ENCODE assay signal across 21 cellular contexts in the genomic region with DNA sequence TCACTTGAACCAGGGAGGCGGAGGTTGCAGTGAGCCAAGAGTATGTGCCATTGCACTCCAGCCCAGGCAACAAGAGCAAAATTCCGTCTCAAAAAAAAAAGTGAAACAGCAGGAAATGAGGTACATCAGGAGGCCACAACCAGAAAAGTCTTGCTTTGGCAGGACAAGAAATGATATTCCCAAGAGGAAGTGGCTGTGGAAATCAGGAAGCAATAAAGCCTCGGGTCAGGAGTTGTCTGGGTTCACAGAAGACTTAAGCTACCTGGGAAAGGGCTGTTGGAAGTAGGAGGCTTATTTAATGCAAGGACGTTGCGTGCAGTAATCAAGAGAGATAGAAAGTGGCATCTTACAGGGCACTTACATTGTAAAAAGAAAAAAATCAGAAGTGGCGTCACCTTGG. TPM values are rescaled to one million over a fixed set of nuclear protein-coding genes. Genes with fewer than 3 reads are reported as not detected.
A peak's percentile ranks its signal among the peaks of the same experiment; 100 is the strongest.
DNase-seq lines count a peak whose midpoint lies in the region; ATAC-seq, FAIRE-seq and TF ChIP-seq lines count a peak whose summit lies in the region.
"Had no signal": no experiment of that assay in that cellular context is flagged by ENCODE, and none has a peak within 500 bp of the region (broad histone marks: within the 10 kb centered on the region; RNA-seq: fewer than 3 reads in every experiment).

No MANE protein-coding gene starts in this region.

- H3K27me3 Mint-ChIP-seq in T-helper 2 cell treated with Interferon-gamma antibody and Interleukin-4, amounts not matched to agents 5 μg/mL and 100 μg/mL, for 36 hours (ENCODE audit: low read depth), result no peaks in the 10 kb centered on the region
- H3K27me3 Mint-ChIP-seq in CD4-positive, CD25-positive, alpha-beta regulatory T cell, result no peaks in the 10 kb centered on the region
- H3K27me3 Mint-ChIP-seq in activated CD8-positive, alpha-beta T cell treated with anti-CD3 and anti-CD28 coated beads, Interleukin-2, amount 10 ng/mL, durations not matched to agents 7 days and 5 days (ENCODE audit: low read depth), result no peaks in the 10 kb centered on the region
- H3K27me3 Mint-ChIP-seq: memory B cell had no signal

- H3K36me3 Mint-ChIP-seq in T-helper 2 cell treated with Interferon-gamma antibody and Interleukin-4, amounts not matched to agents 5 μg/mL and 100 μg/mL, for 36 hours (ENCODE audit: low read depth), result peaks cover 5% of the 10 kb centered on the region
- H3K36me3 Mint-ChIP-seq in CD4-positive, CD25-positive, alpha-beta regulatory T cell, result no peaks in the 10 kb centered on the region
- no peaks in the 10 kb centered on the region for H3K36me3 Mint-ChIP-seq in activated CD8-positive, alpha-beta T cell treated with anti-CD3 and anti-CD28 coated beads, Interleukin-2, amount 10 ng/mL, durations not matched to agents 7 days and 5 days (ENCODE audit: low read depth)
- H3K36me3 Mint-ChIP-seq: memory B cell had no signal

- no peaks in the 10 kb centered on the region for H3K27me3 ChIP-seq in CD4-positive, CD25-positive, alpha-beta regulatory T cell (ENCODE audit: control insufficient read depth, insufficient read depth, low read length)
- no peaks in the 10 kb centered on the region for H3K27me3 ChIP-seq in pancreas
- H3K27me3 ChIP-seq: upper lobe of right lung had no signal

- peak overlapping the region; percentile 85 for H3K27ac Mint-ChIP-seq in T-helper 2 cell treated with Interferon-gamma antibody and Interleukin-4, amounts not matched to agents 5 μg/mL and 100 μg/mL, for 36 hours
- H3K27ac Mint-ChIP-seq in CD4-positive, CD25-positive, alpha-beta regulatory T cell, result peak overlapping the region; percentile 91 to 99 (median 96)
- peak overlapping the region; percentile 97 for H3K27ac Mint-ChIP-seq in activated CD8-positive, alpha-beta T cell treated with anti-CD3 and anti-CD28 coated beads, Interleukin-2, amount 10 ng/mL, durations not matched to agents 7 days and 5 days
- H3K27ac Mint-ChIP-seq: dendritic cell treated with granulocyte-macrophage colony-stimulating factor and Interleukin-4, amounts not matched to agents 40 ng/mL and 50 ng/mL, for 4 days; GM23338; nephron progenitor cell had no signal

- H3K9me3 ChIP-seq in CD4-positive, CD25-positive, alpha-beta regulatory T cell (ENCODE audit: control insufficient read depth in 2 of 2, low read length in 2 of 2), result no peaks in the 10 kb centered on the region
- no peaks in the 10 kb centered on the region for H3K9me3 ChIP-seq in mucosa of descending colon
- H3K9me3 ChIP-seq in pancreas, result no peaks in the 10 kb centered on the region
- H3K9me3 ChIP-seq: upper lobe of right lung had no signal

- CTCF ChIA-PET in activated CD8-positive, alpha-beta T cell treated with anti-CD3 and anti-CD28 coated beads, Interleukin-2, amount 10 ng/mL, durations not matched to agents 7 days and 5 days (lab: Charles Lee), result interaction anchor here (0.8 to 5.5 kb wide), 3 partner anchors 16 to 242 kb away, joined by 3 to 59 read pairs (median 3); no protein-coding TSS in a partner anchor

- intact Hi-C loops in mucosa of descending colon (cut with DNase I, micrococcal nuclease) (no loop called here), pancreas (cut with DNase I) (no loop called here)

- TF ChIP-seq CTCF in mucosa of descending colon (IDR thresholded peaks at IDR 0.05) (no peak), pancreas (IDR thresholded peaks at IDR 0.05) (no peak)

- no peak overlapping the region for H3K4me3 ChIP-seq in CD4-positive, CD25-positive, alpha-beta regulatory T cell (ENCODE audit: low read depth, low read length)
- no peak overlapping the region for H3K4me3 ChIP-seq in mucosa of descending colon
- no peak overlapping the region for H3K4me3 ChIP-seq in pancreas
- H3K4me3 ChIP-seq: GM23338, PC-9, upper lobe of right lung had no signal

- no peak for DNase-seq in T-helper 2 cell treated with Interferon-gamma antibody and Interleukin-4, amounts not matched to agents 5 μg/mL and 100 μg/mL, for 36 hours (ENCODE audit: low spot score)
- DNase-seq in T-helper 2 cell (no peak), mucosa of descending colon (no peak), pancreas (no peak), caudate nucleus (lab: John Stamatoyannopoulos, UW) (no peak), NCI-H2029 (lab: John Stamatoyannopoulos, UW) (no peak)
- no peak for DNase-seq in CD4-positive, CD25-positive, alpha-beta regulatory T cell
- no peak for DNase-seq in activated CD8-positive, alpha-beta T cell treated with anti-CD3 and anti-CD28 coated beads, Interleukin-2, amount 10 ng/mL, durations not matched to agents 7 days and 5 days
- DNase-seq: 8988T, Calu3, NCI-H1105, NCI-H2081, NCI-H345, nephron progenitor cell, PC-9, SHP77 treated with DMSO at 0.1 percent for 48 hours, substantia nigra, upper lobe of right lung had no signal

- WGBS in pancreas, 2 donors, result 74 to 76% methylated on average over 6 of the region's 6 CpGs

- ATAC-seq in CD4-positive, CD25-positive, alpha-beta regulatory T cell (ENCODE audit: low read depth in 2 of 2), result no peak
- no peak for ATAC-seq in activated CD8-positive, alpha-beta T cell treated with anti-CD3 and anti-CD28 coated beads, Interleukin-2, amount 10 ng/mL, durations not matched to agents 7 days and 5 days
- ATAC-seq in mucosa of descending colon (peak; percentile 23), pancreas (no peak)
- ATAC-seq: GM23338, upper lobe of right lung had no signal

- H3K9me3 Mint-ChIP-seq in T-helper 2 cell treated with Interferon-gamma antibody and Interleukin-4, amounts not matched to agents 5 μg/mL and 100 μg/mL, for 36 hours, result no peaks in the 10 kb centered on the region
- H3K9me3 Mint-ChIP-seq in CD4-positive, CD25-positive, alpha-beta regulatory T cell, result peaks cover 0 to 2% (median 0%) of the 10 kb centered on the region in 7 donors
- no peaks in the 10 kb centered on the region for H3K9me3 Mint-ChIP-seq in activated CD8-positive, alpha-beta T cell treated with anti-CD3 and anti-CD28 coated beads, Interleukin-2, amount 10 ng/mL, durations not matched to agents 7 days and 5 days (ENCODE audit: insufficient read depth)
- H3K9me3 Mint-ChIP-seq: dendritic cell treated with granulocyte-macrophage colony-stimulating factor and Interleukin-4, amounts not matched to agents 40 ng/mL and 50 ng/mL, for 4 days; GM23338; memory B cell; nephron progenitor cell had no signal

- no peaks in the 10 kb centered on the region for H3K36me3 ChIP-seq in CD4-positive, CD25-positive, alpha-beta regulatory T cell (ENCODE audit: control insufficient read depth, insufficient read depth, low read length)
- H3K36me3 ChIP-seq in mucosa of descending colon (ENCODE audit: low read depth) (no peaks in the 10 kb centered on the region), pancreas (peaks cover 0 to 9% (median 0%) of the 10 kb centered on the region in 3 donors)

- peak overlapping the region; percentile 81 for H3K27ac ChIP-seq in CD4-positive, CD25-positive, alpha-beta regulatory T cell (ENCODE audit: insufficient read depth, low read length, poor library complexity, severe bottlenecking)
- no peak overlapping the region for H3K27ac ChIP-seq in pancreas
- H3K27ac ChIP-seq in caudate nucleus (ENCODE audit: low read depth, low read length), result no peak overlapping the region
- H3K27ac ChIP-seq: PC-9 had no signal

- no peak for FAIRE-seq in pancreas (lab: Jason Lieb, UNC)

- POLR2A ChIA-PET in activated CD8-positive, alpha-beta T cell treated with anti-CD3 and anti-CD28 coated beads, Interleukin-2, amount 10 ng/mL, durations not matched to agents 7 days and 5 days (lab: Charles Lee), result interaction anchor here (0.7 to 2.3 kb wide), 4 partner anchors 8 to 394 kb away, joined by 4 to 7 read pairs (median 5); partner anchors contain the start of genes RAB6A and RELT

- H3K4me1 Mint-ChIP-seq in T-helper 2 cell treated with Interferon-gamma antibody and Interleukin-4, amounts not matched to agents 5 μg/mL and 100 μg/mL, for 36 hours (ENCODE audit: low read depth), result peaks cover 15% of the 10 kb centered on the region
- H3K4me1 Mint-ChIP-seq in CD4-positive, CD25-positive, alpha-beta regulatory T cell, result peaks cover 6 to 41% (median 15%) of the 10 kb centered on the region in 4 donors
- H3K4me1 Mint-ChIP-seq in activated CD8-positive, alpha-beta T cell treated with anti-CD3 and anti-CD28 coated beads, Interleukin-2, amount 10 ng/mL, durations not matched to agents 7 days and 5 days (ENCODE audit: low read depth), result peaks cover 40% of the 10 kb centered on the region

- peaks cover 30% of the 10 kb centered on the region for H3K4me1 ChIP-seq in CD4-positive, CD25-positive, alpha-beta regulatory T cell (ENCODE audit: control insufficient read depth, insufficient read depth, low read length, poor library complexity, severe bottlenecking)
- H3K4me1 ChIP-seq in mucosa of descending colon (ENCODE audit: low read depth), result no peaks in the 10 kb centered on the region
- no peaks in the 10 kb centered on the region for H3K4me1 ChIP-seq in pancreas

- no peak overlapping the region for H3K4me3 Mint-ChIP-seq in T-helper 2 cell treated with Interferon-gamma antibody and Interleukin-4, amounts not matched to agents 5 μg/mL and 100 μg/mL, for 36 hours
- H3K4me3 Mint-ChIP-seq in CD4-positive, CD25-positive, alpha-beta regulatory T cell, result peak overlapping the region in 3 of 4 donors; percentile 54 to 71 (median 64)
- no peak overlapping the region for H3K4me3 Mint-ChIP-seq in activated CD8-positive, alpha-beta T cell treated with anti-CD3 and anti-CD28 coated beads, Interleukin-2, amount 10 ng/mL, durations not matched to agents 7 days and 5 days
- H3K4me3 Mint-ChIP-seq: dendritic cell treated with granulocyte-macrophage colony-stimulating factor and Interleukin-4, amounts not matched to agents 40 ng/mL and 50 ng/mL, for 4 days; GM23338; nephron progenitor cell had no signal

RNA-seq across cellular contexts. Expression of gene RELT, which starts 9.2 kb away (rescaled TPM):
- 117 TPM for total RNA-seq in CD4-positive, CD25-positive, alpha-beta regulatory T cell
- polyA plus RNA-seq in CD4-positive, CD25-positive, alpha-beta regulatory T cell, result 1 to 10 TPM; 2.0 to 3.3 (median 2.9) TPM
- 10 to 100 TPM; 28.6 to 33.2 TPM for total RNA-seq in activated CD8-positive, alpha-beta T cell treated with anti-CD3 and anti-CD28 coated beads, Interleukin-2, amount 10 ng/mL, durations not matched to agents 7 days and 5 days
- total RNA-seq in mucosa of descending colon, result 1 to 10 TPM; 2.3 to 4.7 (median 4.4) TPM
- 1 to 10 TPM in 2 of 6 donors, under 1 TPM in 4; 0.23 to 4.7 (median 0.75) TPM for total RNA-seq in pancreas
- under 1 TPM; 0.59 to 0.91 TPM for polyA plus RNA-seq in pancreas

RNA-seq across cellular contexts. Expression of gene ARHGEF17, which starts 58.9 kb away (rescaled TPM):
- 0.47 TPM for total RNA-seq in CD4-positive, CD25-positive, alpha-beta regulatory T cell
- not detected for polyA plus RNA-seq in CD4-positive, CD25-positive, alpha-beta regulatory T cell
- under 1 TPM in 1 of 2 experiments, not detected in 1; 0.18 TPM for total RNA-seq in activated CD8-positive, alpha-beta T cell treated with anti-CD3 and anti-CD28 coated beads, Interleukin-2, amount 10 ng/mL, durations not matched to agents 7 days and 5 days
- total RNA-seq in mucosa of descending colon (10 to 100 TPM in 2 of 3 donors, 1 to 10 TPM in 1; 7.6 to 75.8 (median 13.6) TPM), pancreas (10 to 100 TPM in 2 of 6 donors, 1 to 10 TPM in 4; 7.0 to 21.1 (median 9.8) TPM)
- 10 to 100 TPM; 21.8 to 24.0 TPM for polyA plus RNA-seq in pancreas

Comparison
In these comparisons a context has a peak if more than half of its experiments do, and no peak if none do; other contexts are left out.
1. H3K4me3 Mint-ChIP-seq: peak in CD4-positive, CD25-positive, alpha-beta regulatory T cell (3 of 4); none in T-helper 2 cell treated with Interferon-gamma antibody and Interleukin-4, amounts not matched to agents 5 μg/mL and 100 μg/mL, for 36 hours (single experiment) and activated CD8-positive, alpha-beta T cell treated with anti-CD3 and anti-CD28 coated beads, Interleukin-2, amount 10 ng/mL, durations not matched to agents 7 days and 5 days (single experiment).
2. RNA of gene RELT, which starts 9.2 kb away (total RNA-seq): 117 TPM in CD4-positive, CD25-positive, alpha-beta regulatory T cell (single experiment) and 28.6 to 33.2 TPM in activated CD8-positive, alpha-beta T cell treated with anti-CD3 and anti-CD28 coated beads, Interleukin-2, amount 10 ng/mL, durations not matched to agents 7 days and 5 days; 2.3 to 4.7 TPM in mucosa of descending colon and 0.23 to 4.7 TPM in pancreas; every median in the first group is over 4 times any median in the second.
3. Peak in every context shown above with its lines, with median percentiles within 50 percentile points of each other: H3K27ac Mint-ChIP-seq.